ENCODE assay signal across 8 cellular contexts in the genomic region with DNA sequence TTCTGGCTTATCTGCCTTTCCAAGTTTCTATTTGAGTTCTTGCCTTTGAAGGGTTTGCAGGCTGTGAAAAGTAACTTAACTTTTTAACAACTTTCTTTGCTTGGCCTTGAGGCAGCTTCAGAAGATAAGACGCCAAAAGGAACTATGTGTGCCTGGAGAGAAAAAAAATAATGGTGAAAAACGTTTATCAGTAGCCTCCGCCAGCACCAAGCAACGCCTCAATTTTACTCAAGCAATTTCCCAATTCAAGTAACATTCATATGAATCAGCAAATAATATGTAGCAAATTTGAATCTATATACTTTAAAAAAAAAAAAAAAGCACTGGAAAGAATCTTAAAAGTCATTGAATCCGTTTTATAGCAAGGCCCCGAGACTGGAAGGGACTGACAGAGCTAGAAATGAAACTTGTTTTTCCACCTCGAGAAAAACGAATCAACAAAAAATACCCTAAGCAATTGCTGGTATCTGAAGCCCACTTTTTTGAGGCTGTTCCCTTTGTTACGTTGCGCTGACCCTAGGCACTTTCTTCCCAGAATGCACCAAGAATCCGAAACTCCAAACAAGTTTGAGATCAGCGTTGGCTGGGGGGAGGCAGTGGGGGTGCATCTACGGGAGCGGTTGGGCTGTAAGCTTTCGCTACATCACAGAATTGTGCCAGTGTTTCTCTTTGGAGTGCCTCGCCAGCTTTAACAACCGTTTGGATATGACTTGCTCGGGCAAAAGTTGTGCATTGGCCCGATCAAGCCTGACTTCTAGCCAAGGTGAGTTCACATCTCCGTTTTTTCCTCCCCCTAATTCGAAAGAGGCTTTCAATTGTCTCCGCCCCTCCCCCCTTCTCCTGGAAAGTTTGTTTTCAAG. TPM values are rescaled to one million over a fixed set of nuclear protein-coding genes. Genes with fewer than 3 reads are reported as not detected.
A peak's percentile ranks its signal among the peaks of the same experiment; 100 is the strongest.
DNase-seq lines count a peak whose midpoint lies in the region; ATAC-seq and TF ChIP-seq lines count a peak whose summit lies in the region.

No MANE protein-coding gene starts in this region.

- H3K4me1 ChIP-seq in ectodermal cell (ENCODE audit: control insufficient read depth, insufficient read depth, low read length) (peaks cover 13% of the 10 kb centered on the region), muscle layer of colon (ENCODE audit: insufficient read depth, low read length) (peaks cover 10% of the 10 kb centered on the region), uterus (peaks cover 5 to 8% of the 10 kb centered on the region in 2 donors)

- WGBS in ectodermal cell, 2 experiments = 6 to 9% methylated on average over 19 of the region's 22 CpGs

- no peaks in the 10 kb centered on the region for H3K9me3 ChIP-seq in ectodermal cell (ENCODE audit: control insufficient read depth, low read length)
- H3K9me3 ChIP-seq in muscle layer of colon (ENCODE audit: low read length) = no peaks in the 10 kb centered on the region
- H3K9me3 ChIP-seq in uterus = no peaks in the 10 kb centered on the region

- no peak for TF ChIP-seq CTCF in uterus (IDR thresholded peaks at IDR 0.05)

- H3K27me3 ChIP-seq in ectodermal cell (ENCODE audit: control insufficient read depth, insufficient read depth, low read length, poor library complexity, severe bottlenecking) (no peaks in the 10 kb centered on the region), muscle layer of colon (ENCODE audit: control insufficient read depth in 1 of 2, insufficient read depth in 2 of 2, low read length in 2 of 2) (no peaks in the 10 kb centered on the region), uterus (no peaks in the 10 kb centered on the region)

- H3K36me3 ChIP-seq in ectodermal cell (ENCODE audit: control insufficient read depth, insufficient read depth, low read length) = no peaks in the 10 kb centered on the region
- H3K36me3 ChIP-seq in muscle layer of colon (ENCODE audit: insufficient read depth, low read length) = no peaks in the 10 kb centered on the region
- H3K36me3 ChIP-seq in uterus = no peaks in the 10 kb centered on the region

- intact Hi-C loops in uterus (cut with DNase I; ENCODE audit: low total_unique reads) = no loop called here

- no peak; the same call in 2 of the 3 replicates for ATAC-seq in SK-N-SH treated with all-trans-retinoic acid at 6 μM for 48 hours

- H3K9ac ChIP-seq in muscle layer of colon (ENCODE audit: low read length) = peak overlapping the region; percentile 72

- H3K27ac ChIP-seq in ectodermal cell (ENCODE audit: insufficient read depth, low read depth, low read length, poor library complexity, severe bottlenecking) = peak overlapping the region; percentile 100
- peak overlapping the region; percentile 99 for H3K27ac ChIP-seq in muscle layer of colon (ENCODE audit: low read depth, low read length)
- H3K27ac ChIP-seq in uterus = peak overlapping the region; percentile 98

- DNase-seq in activated CD8-positive, alpha-beta memory T cell treated with anti-CD3 and anti-CD28 coated beads, Interleukin-2, amount 50 U/mL, for 48 hours = peak; percentile 65
- no peak for DNase-seq in activated CD8-positive, alpha-beta memory T cell treated with anti-CD3 and anti-CD28 coated beads for 24 hours
- DNase-seq in uterus = peak; percentile 67 to 71
- no peak for DNase-seq in NCI-H1092 (lab: John Stamatoyannopoulos, UW)
- no peak for DNase-seq in KG1 (lab: John Stamatoyannopoulos, UW)

- no peak for TF ChIP-seq POLR2A in uterus (IDR thresholded peaks at IDR 0.05)

- H3K4me3 ChIP-seq in ectodermal cell (ENCODE audit: insufficient read depth, low read depth, low read length) (peak overlapping the region; percentile 92), muscle layer of colon (ENCODE audit: low read depth in 1 of 2, low read length in 2 of 2) (peak overlapping the region; percentile 70), uterus (peak overlapping the region; percentile 60 to 63)

TF ChIP-seq in SK-N-SH treated with all-trans-retinoic acid at 6 μM for 48 hours, 23 proteins besides CTCF, POLR2A, EP300 and RAD21:
- TF ChIP-seq TOX (CRISPR knock-in tag; IDR thresholded peaks at IDR 0.05; ENCODE audit: borderline replicate concordance) (no peak), ZFP3 (CRISPR knock-in tag; IDR thresholded peaks at IDR 0.05) (no peak), PPARA (CRISPR knock-in tag; IDR thresholded peaks at IDR 0.05; ENCODE audit: borderline replicate concordance) (no peak), OSR1 (CRISPR knock-in tag; IDR thresholded peaks at IDR 0.05) (no peak), ZNF8 (CRISPR knock-in tag; IDR thresholded peaks at IDR 0.05) (no peak), ESRRG (CRISPR knock-in tag; IDR thresholded peaks at IDR 0.05) (no peak), PATZ1 (CRISPR knock-in tag; IDR thresholded peaks at IDR 0.05; ENCODE audit: borderline replicate concordance) (peak; percentile 46; the same call in 1 of the 2 replicates), ZFP30 (CRISPR knock-in tag; IDR thresholded peaks at IDR 0.05) (no peak), ARNTL (CRISPR knock-in tag; IDR thresholded peaks at IDR 0.05; ENCODE audit: borderline replicate concordance, low read depth) (no peak), RARB (CRISPR knock-in tag; IDR thresholded peaks at IDR 0.05) (no peak), SNAI2 (CRISPR knock-in tag; IDR thresholded peaks at IDR 0.05) (0 out of 2 replicates have a peak, but pooled peaks have one; percentile 21)
TF ChIP-seq in SK-N-SH treated with all-trans-retinoic acid at 6 μM for 48 hours: peak in this region for 2.

RNA-seq across cellular contexts. Expression of gene TGIF1, which starts 2.7 kb away (rescaled TPM):
- polyA plus RNA-seq in ectodermal cell (2013, experiment 1 of 4) = 177 TPM
- polyA plus RNA-seq in ectodermal cell (2013, experiment 2 of 4) = 192 TPM
- polyA plus RNA-seq in ectodermal cell (2013, experiment 3 of 4) = 175 TPM
- polyA plus RNA-seq in ectodermal cell (2013, experiment 4 of 4) = 186 TPM
- 100 to 1,000 TPM in 2 of 4 donors, 10 to 100 TPM in 2; 34.1 to 161 (median 87.0) TPM for total RNA-seq in uterus

Comparison
In these comparisons a context has a peak if more than half of its experiments do, and no peak if none do; other contexts are left out.
1. DNase-seq: peak in activated CD8-positive, alpha-beta memory T cell treated with anti-CD3 and anti-CD28 coated beads, Interleukin-2, amount 50 U/mL, for 48 hours (single experiment) and uterus (2 of 2); none in activated CD8-positive, alpha-beta memory T cell treated with anti-CD3 and anti-CD28 coated beads for 24 hours (single experiment), NCI-H1092 (single experiment) and KG1 (single experiment).
2. Peak in every context shown above with its lines, with median percentiles within 50 percentile points of each other: H3K27ac ChIP-seq and H3K4me3 ChIP-seq.